Comparison of ENCODE assay signal across 8 cellular contexts in the genomic region with DNA sequence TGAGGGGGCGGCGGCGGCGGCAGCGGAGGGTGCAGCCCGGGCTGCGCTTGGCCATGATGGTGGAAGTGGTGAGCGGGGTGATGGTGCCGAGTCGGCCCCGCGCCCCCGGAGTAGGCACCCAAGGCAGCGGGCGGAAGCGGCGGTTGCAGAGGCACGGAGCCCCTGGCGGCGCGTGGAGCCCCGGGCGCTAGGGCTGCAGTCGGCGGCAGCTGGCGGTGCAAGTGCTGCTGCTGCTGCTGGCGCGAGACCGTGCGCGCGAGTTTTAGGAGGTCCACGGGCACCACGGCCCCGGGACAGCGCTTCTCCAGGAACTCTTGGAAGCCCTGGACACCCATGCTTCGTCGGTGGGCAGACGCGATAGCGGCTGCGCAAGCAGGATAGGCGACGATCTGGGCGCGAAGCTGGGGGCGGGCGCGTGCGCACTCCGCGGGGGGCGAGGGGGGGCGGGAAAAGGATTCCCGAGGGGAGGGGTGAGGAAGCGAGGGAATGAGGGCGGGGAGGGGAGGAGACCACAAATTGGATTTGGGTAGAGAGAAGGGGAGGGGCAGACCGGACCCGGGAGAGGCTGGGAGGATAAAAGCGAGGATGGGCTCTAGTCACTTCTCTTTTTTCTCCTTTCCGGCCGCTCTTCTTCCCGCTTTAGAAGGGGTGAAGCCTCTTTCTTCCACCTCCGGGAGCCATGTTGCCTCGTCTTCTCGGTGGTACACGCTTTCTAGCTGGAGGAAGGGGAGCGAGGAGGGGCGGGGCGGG. TPM values are rescaled to one million over a fixed set of nuclear protein-coding genes. Genes with fewer than 3 reads are reported as not detected.
DNase-seq lines count a peak whose midpoint lies in the region; ATAC-seq, FAIRE-seq and TF ChIP-seq lines count a peak whose summit lies in the region.

A gene with protein sequence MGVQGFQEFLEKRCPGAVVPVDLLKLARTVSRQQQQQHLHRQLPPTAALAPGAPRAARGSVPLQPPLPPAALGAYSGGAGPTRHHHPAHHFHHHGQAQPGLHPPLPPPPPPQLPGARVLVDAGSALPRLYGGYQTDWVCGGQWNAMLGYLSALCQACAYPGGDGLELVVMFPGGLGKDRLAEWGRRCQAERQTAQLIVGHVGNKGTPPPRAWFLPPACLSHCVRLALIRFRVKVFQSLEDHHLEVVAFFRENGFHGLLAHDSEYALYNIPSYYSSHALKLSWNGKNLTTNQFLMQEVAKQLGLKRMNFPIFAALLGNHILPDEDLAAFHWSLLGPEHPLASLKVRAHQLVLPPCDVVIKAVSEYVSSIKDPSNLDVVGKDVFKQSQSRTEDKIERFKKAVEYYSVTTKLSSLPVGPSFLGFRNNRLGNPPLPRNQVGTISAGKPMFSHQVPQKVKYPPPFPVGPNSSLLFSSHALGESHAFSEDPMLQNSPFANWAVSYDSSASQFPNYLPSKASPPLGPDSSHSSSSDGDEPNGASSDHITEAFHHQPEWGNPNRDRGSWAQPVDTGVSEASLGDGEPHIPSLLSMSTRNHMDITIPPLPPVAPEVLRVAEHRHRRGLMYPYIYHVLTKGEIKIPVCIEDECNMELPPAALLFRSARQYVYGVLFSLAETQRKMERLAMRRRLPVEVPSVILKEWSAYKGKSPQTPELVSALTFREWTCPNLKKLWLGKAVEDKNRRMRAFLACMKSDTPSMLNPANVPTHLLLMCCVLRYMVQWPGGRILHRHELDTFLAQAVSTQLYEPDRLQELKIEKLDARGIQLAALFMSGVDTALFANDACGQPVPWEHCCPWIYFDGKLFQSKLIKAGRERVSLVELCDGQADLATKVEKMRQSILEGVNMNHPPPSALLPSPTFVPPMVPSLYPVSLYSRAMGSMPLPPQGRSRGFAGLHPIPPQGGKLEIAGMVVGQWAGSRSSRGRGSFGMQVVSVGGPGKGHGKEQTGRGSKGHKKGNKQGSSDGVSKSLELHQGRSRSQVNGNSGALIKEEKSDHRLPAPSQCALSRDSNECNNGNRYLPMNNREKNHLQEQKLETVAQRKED (minus strand): TSS at position 391 of the 750 bp plus-strand sequence. CDS start 56 bp downstream, at position 335.

- H3K27me3 ChIP-seq in bronchial epithelial cell (ENCODE audit: control insufficient read depth, insufficient read depth, low read length) (no peaks in the 10 kb centered on the region), spleen (replicated peaks in 1 of 7) (no peaks in the 10 kb centered on the region)

- WGBS in spleen, 5 donors = 1 to 41% (median 1%) methylated on average over 25 to 70 of the region's 70 CpGs

- peak; percentile 68 for DNase-seq in NK-92 treated with Interleukin-12 subunit alpha and Interleukin-12 subunit beta, amount 100 ng/mL, for 24 hours (lab: John Stamatoyannopoulos, UW)
- DNase-seq in NK-92 (lab: John Stamatoyannopoulos, UW; ENCODE audit: unreplicated experiment) (no peak), NCI-H2227 (lab: John Stamatoyannopoulos, UW; ENCODE audit: unreplicated experiment) (peak; percentile 90), bronchial epithelial cell (ENCODE audit: low read depth) (peak; percentile 44), iris pigment epithelial cell (ENCODE audit: low read depth) (peak; percentile 72), spleen (peak; percentile 87)

- intact Hi-C loops in spleen (cut with DNase I; ENCODE audit: low total_unique reads) = loop anchor here (10.0 kb wide), 1 partner anchor 138 kb away; a partner anchor contains a TSS

- H3K4me3 ChIP-seq in WI38 (ENCODE audit: low read depth, low read length) = peak within 1 kb of the TSS; percentile 66
- H3K4me3 ChIP-seq in bronchial epithelial cell (ENCODE audit: low read depth, low read length) = peak within 1 kb of the TSS; percentile 55
- H3K4me3 ChIP-seq in spleen = peak within 1 kb of the TSS; percentile 70 to 96 (median 82)

- H3K9me3 ChIP-seq in spleen = no peaks in the 10 kb centered on the region

- peak; percentile 74 for ATAC-seq in HG03066 (IDR thresholded peaks at IDR 0.05; ENCODE audit: low read depth, unreplicated experiment)

- TF ChIP-seq CTCF in WI38 (IDR thresholded peaks at IDR 0.05; ENCODE audit: low read depth, low read length) (no peak), bronchial epithelial cell (IDR thresholded peaks at IDR 0.05; ENCODE audit: insufficient read depth, low read length, severe bottlenecking) (no peak), spleen (IDR thresholded peaks at IDR 0.05 in 8 of 11, conservative IDR thresholded peaks at IDR 0.05 in 3 of 11) (no peak)

- peak within 1 kb of the TSS; percentile 70 to 93 (median 88) for H3K27ac ChIP-seq in spleen

- H3K4me1 ChIP-seq in spleen = peaks cover 15 to 47% (median 26%) of the 10 kb centered on the region in 6 donors

- FAIRE-seq in bronchial epithelial cell (lab: Jason Lieb, UNC) = no peak

- no peaks in the 10 kb centered on the region for H3K36me3 ChIP-seq in bronchial epithelial cell (ENCODE audit: control insufficient read depth, insufficient read depth, low read length)
- no peaks in the 10 kb centered on the region for H3K36me3 ChIP-seq in spleen

- TF ChIP-seq POLR2A in spleen (IDR thresholded peaks at IDR 0.05) = no peak

RNA-seq across cellular contexts. Expression of the gene that starts here (rescaled TPM):
- total RNA-seq in bronchial epithelial cell (0.53 and 1.8 TPM in 2 replicates), spleen (10 to 100 TPM in 4 of 7 donors, 1 to 10 TPM in 3; 6.6 to 15.7 (median 10.8) TPM)
- polyA plus RNA-seq in spleen = 1 to 10 TPM; 3.8 to 3.9 (median 3.8) TPM
